In the genomic region with DNA sequence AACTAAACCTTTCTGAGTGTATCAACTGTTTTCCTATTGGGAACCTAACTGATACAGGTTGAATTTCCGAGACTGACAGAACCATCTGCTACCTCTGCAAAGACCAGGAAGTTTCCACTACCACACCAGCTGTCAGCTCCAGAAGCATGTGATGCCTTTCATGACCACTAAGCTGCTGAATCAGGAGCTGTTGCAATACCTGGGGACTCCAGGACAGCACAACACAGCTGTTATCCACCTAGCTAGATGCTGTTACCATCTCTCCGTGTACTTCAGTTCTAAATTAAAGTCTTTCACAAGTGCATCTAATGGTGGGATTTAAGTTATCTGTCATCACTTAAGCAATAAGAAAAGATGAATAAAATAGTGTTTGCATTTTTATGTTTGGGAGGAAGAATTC, we compare ENCODE assay signal across 13 cellular contexts.
DNase-seq lines count a peak whose midpoint lies in the region; TF ChIP-seq lines count a peak whose summit lies in the region.
"Had no signal": no experiment of that assay in that cellular context is flagged by ENCODE, and none has a peak within 500 bp of the region (broad histone marks: within the 10 kb centered on the region; RNA-seq: fewer than 3 reads in every experiment).

No MANE protein-coding gene starts in this region.

- no peak overlapping the region for H3K27ac ChIP-seq in A673 (ENCODE audit: low read depth, low read length, poor library complexity, severe bottlenecking)
- H3K27ac ChIP-seq: right atrium auricular region had no signal

- CTCF ChIA-PET in A673 (lab: Charles Lee): no interaction called here

- no peaks in the 10 kb centered on the region for H3K36me3 Mint-ChIP-seq in nephron progenitor cell (ENCODE audit: low read depth)

- H3K27ac Mint-ChIP-seq in nephron progenitor cell: no peak overlapping the region
- H3K27ac Mint-ChIP-seq: activated CD4-positive, alpha-beta T cell treated with anti-CD3 and anti-CD28 coated beads, Interleukin-2, amount 10 ng/mL, durations not matched to agents 7 days and 5 days had no signal

- no peaks in the 10 kb centered on the region for H3K9me3 Mint-ChIP-seq in nephron progenitor cell

- H3K27me3 ChIP-seq in A673 (replicated peaks; ENCODE audit: insufficient read depth, low read depth, low read length, poor library complexity): no peaks in the 10 kb centered on the region
- H3K27me3 ChIP-seq: right atrium auricular region had no signal

- peaks cover 5% of the 10 kb centered on the region for H3K4me1 Mint-ChIP-seq in nephron progenitor cell
- H3K4me1 Mint-ChIP-seq: activated CD4-positive, alpha-beta T cell treated with anti-CD3 and anti-CD28 coated beads, Interleukin-2, amount 10 ng/mL, durations not matched to agents 7 days and 5 days had no signal

- intact Hi-C loops in A673 (cut with micrococcal nuclease; ENCODE audit: unreplicated experiment): no loop called here

- H3K36me3 ChIP-seq in A673 (ENCODE audit: insufficient read depth, low read length, poor library complexity, severe bottlenecking): no peaks in the 10 kb centered on the region
- H3K36me3 ChIP-seq: right atrium auricular region had no signal

- DNase-seq in ELF-1 (ENCODE audit: low read depth, low spot score) (peak; percentile 12), LHCN-M2 (ENCODE audit: low read depth) (peak; percentile 2), RKO (ENCODE audit: low spot score) (peak; percentile 32), iris pigment epithelial cell (ENCODE audit: low read depth) (peak; percentile 7), nephron progenitor cell (no peak), A673 (ENCODE audit: low spot score) (no peak), amygdala (lab: John Stamatoyannopoulos, UW) (no peak), cerebellar nuclear complex (lab: John Stamatoyannopoulos, UW) (no peak)
- DNase-seq: activated CD4-positive, alpha-beta T cell treated with anti-CD3 and anti-CD28 coated beads, Interleukin-2, amount 10 ng/mL, durations not matched to agents 7 days and 5 days; C1 segment of cervical spinal cord; caudate nucleus; GOT3 had no signal

- no peak overlapping the region for H3K4me3 ChIP-seq in A673 (ENCODE audit: low read depth, low read length, poor library complexity, severe bottlenecking)
- H3K4me3 ChIP-seq: right atrium auricular region had no signal

- H3K4me1 ChIP-seq in A673 (ENCODE audit: insufficient read depth, low read length, poor library complexity, severe bottlenecking): no peaks in the 10 kb centered on the region
- H3K4me1 ChIP-seq: right atrium auricular region had no signal

- peaks cover 25% of the 10 kb centered on the region for H3K9me3 ChIP-seq in A673 (ENCODE audit: low read depth, low read length, poor library complexity, severe bottlenecking)
- H3K9me3 ChIP-seq: right atrium auricular region had no signal

- TF ChIP-seq CTCF in nephron progenitor cell (IDR thresholded peaks at IDR 0.05) (no peak), A673 (conservative IDR thresholded peaks at IDR 0.05; ENCODE audit: low read depth, low read length) (no peak)

- BruUV-seq in A673 (replicated peaks; lab: Mats Ljungman, UMichigan): no TSS peak

- no peak overlapping the region for H3K4me3 Mint-ChIP-seq in nephron progenitor cell
- H3K4me3 Mint-ChIP-seq: activated CD4-positive, alpha-beta T cell treated with anti-CD3 and anti-CD28 coated beads, Interleukin-2, amount 10 ng/mL, durations not matched to agents 7 days and 5 days had no signal

- no peaks in the 10 kb centered on the region for H3K27me3 Mint-ChIP-seq in nephron progenitor cell (ENCODE audit: low read depth, poor library complexity)
- H3K27me3 Mint-ChIP-seq: activated CD4-positive, alpha-beta T cell treated with anti-CD3 and anti-CD28 coated beads, Interleukin-2, amount 10 ng/mL, durations not matched to agents 7 days and 5 days had no signal

- POLR2A ChIA-PET in A673 (lab: Charles Lee; ENCODE audit: low non-redundant PET): no interaction called here

Comparison
In these comparisons a context has a peak if more than half of its experiments do, and no peak if none do; other contexts are left out.
1. DNase-seq: peak in ELF-1 (single experiment), LHCN-M2 (single experiment), RKO (single experiment) and iris pigment epithelial cell (single experiment); none in nephron progenitor cell (single experiment), A673 (single experiment), amygdala (0 of 56) and cerebellar nuclear complex (0 of 2).